In genomic region chr12:82593143-82593542, GRCh38 we compare ENCODE assay signal across 14 cellular contexts.
DNase-seq lines count a peak whose midpoint lies in the region; ATAC-seq and TF ChIP-seq lines count a peak whose summit lies in the region.
"Had no signal": no experiment of that assay in that cellular context is flagged by ENCODE, and none has a peak within 500 bp of the region (broad histone marks: within the 10 kb centered on the region; RNA-seq: fewer than 3 reads in every experiment).

No MANE protein-coding gene starts in this region.

- H4K20me1 ChIP-seq in DOHH2 (ENCODE audit: control insufficient read depth, insufficient read depth, low read depth, low read length): no peaks in the 10 kb centered on the region

- no peaks in the 10 kb centered on the region for H3K27me3 ChIP-seq in DOHH2 (ENCODE audit: control insufficient read depth, low read length)
- H3K27me3 ChIP-seq: thyroid gland had no signal

- DNase-seq in T-helper 2 cell: no peak
- no peak for DNase-seq in Right ventricle myocardium inferior (ENCODE audit: missing footprints)
- DNase-seq in head of caudate nucleus: no peak
- DNase-seq in glomerular visceral epithelial cell (ENCODE audit: extremely low spot score): no peak
- DNase-seq: activated CD8-positive, alpha-beta memory T cell treated with anti-CD3 and anti-CD28 coated beads, Interleukin-2, amount 50 U/mL, for 4 hours; dermis blood vessel endothelial cell; foreskin fibroblast; naive thymus-derived CD8-positive, alpha-beta T cell; thyroid gland had no signal

- H3K9me2 ChIP-seq in DOHH2 (replicated peaks; ENCODE audit: control insufficient read depth, low read length): no peaks in the 10 kb centered on the region

- H3K9me3 ChIP-seq in DOHH2 (ENCODE audit: control insufficient read depth, insufficient read depth, low read length): no peaks in the 10 kb centered on the region
- H3K9me3 ChIP-seq: thyroid gland had no signal

- no peaks in the 10 kb centered on the region for H3K79me2 ChIP-seq in DOHH2 (ENCODE audit: control insufficient read depth, low read length)

- no peak overlapping the region for H3K4me3 ChIP-seq in DOHH2 (ENCODE audit: low read length)
- H3K4me3 ChIP-seq: skin epidermis, thyroid gland had no signal

- H3K4me2 ChIP-seq in DOHH2 (ENCODE audit: low read length): peak overlapping the region; percentile 53; the same call in 1 of the 2 replicates

- ATAC-seq in GM19351 (IDR thresholded peaks at IDR 0.05; ENCODE audit: unreplicated experiment): peak; percentile 73
- peak; percentile 62 for ATAC-seq in HG02642 (IDR thresholded peaks at IDR 0.05; ENCODE audit: poor library complexity, unreplicated experiment)
- peak; percentile 67 for ATAC-seq in HG03280 (IDR thresholded peaks at IDR 0.05; ENCODE audit: unreplicated experiment)
- no peak for ATAC-seq in Right ventricle myocardium inferior
- ATAC-seq: naive thymus-derived CD8-positive, alpha-beta T cell had no signal

- TF ChIP-seq CTCF in DOHH2 (IDR thresholded peaks at IDR 0.05; ENCODE audit: low read depth, low read length, poor library complexity, severe bottlenecking): no peak

- peak overlapping the region; percentile 69; the same call in 1 of the 2 replicates for H3K27ac ChIP-seq in DOHH2 (ENCODE audit: low read depth, low read length)
- H3K27ac ChIP-seq: skin epidermis, thyroid gland had no signal

- H3K36me3 ChIP-seq in DOHH2 (ENCODE audit: control insufficient read depth, low read length): no peaks in the 10 kb centered on the region
- H3K36me3 ChIP-seq: thyroid gland had no signal

- H3K4me1 ChIP-seq in DOHH2 (ENCODE audit: control insufficient read depth, low read length): peaks cover 52% of the 10 kb centered on the region

- H3F3A ChIP-seq in DOHH2 (ENCODE audit: control insufficient read depth, insufficient read depth): peaks cover 7% of the 10 kb centered on the region; the same call in 1 of the 2 replicates

- intact Hi-C loops in Right ventricle myocardium inferior (cut with DNase I): no loop called here
- intact Hi-C loops in head of caudate nucleus (cut with DNase I): no loop called here
